31 cellular contexts compared by ENCODE assay signal in genomic region chr3:89360155-89360554, GRCh38.
DNase-seq lines count a peak whose midpoint lies in the region; TF ChIP-seq lines count a peak whose summit lies in the region.
"Had no signal": no experiment of that assay in that cellular context is flagged by ENCODE, and none has a peak within 500 bp of the region (broad histone marks: within the 10 kb centered on the region; RNA-seq: fewer than 3 reads in every experiment).

No MANE protein-coding gene starts in this region.

- H3K27me3 Mint-ChIP-seq in activated naive CD4-positive, alpha-beta T cell treated with anti-CD3 and anti-CD28 coated beads for 36 hours (ENCODE audit: low read depth) = no peaks in the 10 kb centered on the region
- H3K27me3 Mint-ChIP-seq: activated CD4-positive, alpha-beta T cell treated with anti-CD3 and anti-CD28 coated beads, Interleukin-2, amount 10 ng/mL, durations not matched to agents 7 days and 5 days; activated naive CD4-positive, alpha-beta T cell treated with anti-CD3 and anti-CD28 coated beads, Interleukin-2, amount 50 U/mL, for 24 hours; brain; memory B cell; naive B cell had no signal

- peaks cover 1% of the 10 kb centered on the region for H3K9me3 Mint-ChIP-seq in activated naive CD4-positive, alpha-beta T cell treated with anti-CD3 and anti-CD28 coated beads for 36 hours
- H3K9me3 Mint-ChIP-seq: activated CD4-positive, alpha-beta T cell treated with anti-CD3 and anti-CD28 coated beads, Interleukin-2, amount 10 ng/mL, durations not matched to agents 7 days and 5 days; activated naive CD4-positive, alpha-beta T cell treated with anti-CD3 and anti-CD28 coated beads, Interleukin-2, amount 50 U/mL, for 24 hours had no signal

- H3K36me3 ChIP-seq in spleen = no peaks in the 10 kb centered on the region
- H3K36me3 ChIP-seq: heart right ventricle, MG63, upper lobe of right lung had no signal

- H3K27ac ChIP-seq in spleen = no peak overlapping the region
- H3K27ac ChIP-seq: coronary artery, heart right ventricle, psoas muscle, upper lobe of right lung had no signal

- no peaks in the 10 kb centered on the region for H3K27me3 ChIP-seq in spleen (replicated peaks in 1 of 7)
- H3K27me3 ChIP-seq: heart right ventricle, MG63, upper lobe of right lung had no signal

- no peak overlapping the region for H3K27ac Mint-ChIP-seq in activated naive CD4-positive, alpha-beta T cell treated with anti-CD3 and anti-CD28 coated beads for 36 hours
- H3K27ac Mint-ChIP-seq: activated CD4-positive, alpha-beta T cell treated with anti-CD3 and anti-CD28 coated beads, Interleukin-2, amount 10 ng/mL, durations not matched to agents 7 days and 5 days; activated naive CD4-positive, alpha-beta T cell treated with anti-CD3 and anti-CD28 coated beads, Interleukin-2, amount 50 U/mL, for 24 hours; brain; endodermal cell; memory B cell; naive B cell had no signal

- peak; percentile 32 for DNase-seq in AG08395 (ENCODE audit: low spot score)
- DNase-seq in HS-5 (ENCODE audit: low read depth) = peak; percentile 42
- peak; percentile 51 for DNase-seq in astrocyte of the hippocampus (ENCODE audit: low read depth, low spot score)
- DNase-seq in foreskin fibroblast = peak; percentile 37 to 51
- DNase-seq in cerebellar cortex (ENCODE audit: low spot score) = no peak
- no peak for DNase-seq in spleen
- DNase-seq in amygdala (lab: John Stamatoyannopoulos, UW) = no peak
- DNase-seq in activated naive CD4-positive, alpha-beta T cell treated with anti-CD3 and anti-CD28 coated beads for 36 hours = no peak
- DNase-seq: activated CD4-positive, alpha-beta T cell treated with anti-CD3 and anti-CD28 coated beads, Interleukin-2, amount 10 ng/mL, durations not matched to agents 7 days and 5 days; endodermal cell; GOT3; heart right ventricle; left colon; MG63; naive B cell; NCI-H1417; NCI-H2081 treated with DMSO at 0.1 percent for 48 hours; NCI-H446; NCI-H82; nucleus accumbens; psoas muscle; Right ventricle myocardium superior; small intestine; substantia nigra; T1000; upper lobe of right lung had no signal

- no peaks in the 10 kb centered on the region for H3K4me1 ChIP-seq in spleen
- H3K4me1 ChIP-seq: heart right ventricle, psoas muscle, upper lobe of right lung had no signal

- no peak overlapping the region for H3K4me3 Mint-ChIP-seq in activated naive CD4-positive, alpha-beta T cell treated with anti-CD3 and anti-CD28 coated beads for 36 hours
- H3K4me3 Mint-ChIP-seq: activated CD4-positive, alpha-beta T cell treated with anti-CD3 and anti-CD28 coated beads, Interleukin-2, amount 10 ng/mL, durations not matched to agents 7 days and 5 days; activated naive CD4-positive, alpha-beta T cell treated with anti-CD3 and anti-CD28 coated beads, Interleukin-2, amount 50 U/mL, for 24 hours; brain; endodermal cell; memory B cell; naive B cell had no signal

- TF ChIP-seq CTCF in foreskin fibroblast (IDR thresholded peaks at IDR 0.05; ENCODE audit: low read depth, low read length) = no peak
- TF ChIP-seq CTCF in spleen (IDR thresholded peaks at IDR 0.05 in 8 of 11, conservative IDR thresholded peaks at IDR 0.05 in 3 of 11) = no peak

- no peaks in the 10 kb centered on the region for H3K9me3 ChIP-seq in spleen
- H3K9me3 ChIP-seq: heart right ventricle, MG63, psoas muscle, upper lobe of right lung had no signal

- CTCF ChIA-PET in activated naive CD4-positive, alpha-beta T cell treated with anti-CD3 and anti-CD28 coated beads for 36 hours (lab: Charles Lee) = no interaction called here

- H3K4me3 ChIP-seq in foreskin fibroblast (ENCODE audit: low read depth in 1 of 2, low read length in 2 of 2) (no peak overlapping the region), spleen (no peak overlapping the region)
- H3K4me3 ChIP-seq: coronary artery, GM12878, heart right ventricle, MG63, psoas muscle, upper lobe of right lung had no signal

- intact Hi-C loops in spleen (cut with DNase I; ENCODE audit: low total_unique reads) = no loop called here
- intact Hi-C loops in activated naive CD4-positive, alpha-beta T cell treated with anti-CD3 and anti-CD28 coated beads for 36 hours (cut with micrococcal nuclease) = no loop called here

- 81 to 89% (median 83%) methylated on average over 1 of the region's 1 CpG for WGBS in spleen, 5 donors

- no peaks in the 10 kb centered on the region for H3K4me1 Mint-ChIP-seq in activated naive CD4-positive, alpha-beta T cell treated with anti-CD3 and anti-CD28 coated beads for 36 hours (ENCODE audit: low read depth)
- H3K4me1 Mint-ChIP-seq: activated CD4-positive, alpha-beta T cell treated with anti-CD3 and anti-CD28 coated beads, Interleukin-2, amount 10 ng/mL, durations not matched to agents 7 days and 5 days; activated naive CD4-positive, alpha-beta T cell treated with anti-CD3 and anti-CD28 coated beads, Interleukin-2, amount 50 U/mL, for 24 hours; memory B cell; naive B cell had no signal

- no peaks in the 10 kb centered on the region for H3K36me3 Mint-ChIP-seq in activated naive CD4-positive, alpha-beta T cell treated with anti-CD3 and anti-CD28 coated beads for 36 hours (ENCODE audit: low read depth)
- H3K36me3 Mint-ChIP-seq: activated naive CD4-positive, alpha-beta T cell treated with anti-CD3 and anti-CD28 coated beads, Interleukin-2, amount 50 U/mL, for 24 hours; memory B cell; naive B cell had no signal

- TF ChIP-seq POLR2A in spleen (IDR thresholded peaks at IDR 0.05) = no peak

Comparison
In these comparisons a context has a peak if more than half of its experiments do, and no peak if none do; other contexts are left out.
1. DNase-seq: peak in AG08395 (single experiment), HS-5 (single experiment), astrocyte of the hippocampus (single experiment) and foreskin fibroblast (2 of 2); none in cerebellar cortex (single experiment), spleen (single experiment), amygdala (0 of 56) and activated naive CD4-positive, alpha-beta T cell treated with anti-CD3 and anti-CD28 coated beads for 36 hours (single experiment).